ENCODE assay signal across 31 cellular contexts in genomic region chr17:68417317-68417716, GRCh38.
"Had no signal": no experiment of that assay in that cellular context is flagged by ENCODE, and none has a peak within 500 bp of the region (broad histone marks: within the 10 kb centered on the region; RNA-seq: fewer than 3 reads in every experiment).

No MANE protein-coding gene starts in this region.

- H3K9me3 Mint-ChIP-seq: activated naive CD4-positive, alpha-beta T cell treated with anti-CD3 and anti-CD28 coated beads, Interleukin-2, amount 50 U/mL, for 24 hours; activated T-cell treated with anti-CD3 and anti-CD28 coated beads, Interleukin-2, amount 50 U/mL, for 24 hours; effector memory CD8-positive, alpha-beta T cell had no signal

- H3K27ac Mint-ChIP-seq: activated CD4-positive, alpha-beta memory T cell treated with anti-CD3 and anti-CD28 coated beads, Interleukin-2, amount 10 ng/mL, durations not matched to agents 7 days and 5 days; activated CD4-positive, alpha-beta T cell treated with anti-CD3 and anti-CD28 coated beads, Interleukin-2, amount 10 ng/mL, durations not matched to agents 7 days and 5 days; activated naive CD4-positive, alpha-beta T cell treated with anti-CD3 and anti-CD28 coated beads for 36 hours; activated naive CD4-positive, alpha-beta T cell treated with anti-CD3 and anti-CD28 coated beads, Interleukin-2, amount 50 U/mL, for 24 hours; activated naive CD8-positive, alpha-beta T cell treated with anti-CD3 and anti-CD28 coated beads for 36 hours; activated naive CD8-positive, alpha-beta T cell treated with anti-CD3 and anti-CD28 coated beads, Interleukin-2, amount 50 U/mL, for 24 hours; activated T-cell treated with anti-CD3 and anti-CD28 coated beads, Interleukin-2, amount 50 U/mL, for 24 hours; effector memory CD8-positive, alpha-beta T cell; T-helper 1 cell treated with Interleukin-12 subunit alpha and Interleukin-12 subunit beta and Interleukin-4 antibody, amounts not matched to agents 30 μg/mL and 1 μg/mL, for 36 hours; T-helper 2 cell treated with Interferon-gamma antibody and Interleukin-4, amounts not matched to agents 5 μg/mL and 100 μg/mL, for 36 hours had no signal

- H3K27me3 Mint-ChIP-seq: activated CD4-positive, alpha-beta memory T cell treated with anti-CD3 and anti-CD28 coated beads, Interleukin-2, amount 10 ng/mL, durations not matched to agents 7 days and 5 days; activated CD4-positive, alpha-beta T cell treated with anti-CD3 and anti-CD28 coated beads for 36 hours; activated CD4-positive, alpha-beta T cell treated with anti-CD3 and anti-CD28 coated beads, Interleukin-2, amount 10 ng/mL, durations not matched to agents 7 days and 5 days; activated naive CD4-positive, alpha-beta T cell treated with anti-CD3 and anti-CD28 coated beads, Interleukin-2, amount 50 U/mL, for 24 hours; activated naive CD8-positive, alpha-beta T cell treated with anti-CD3 and anti-CD28 coated beads for 36 hours; activated naive CD8-positive, alpha-beta T cell treated with anti-CD3 and anti-CD28 coated beads, Interleukin-2, amount 50 U/mL, for 24 hours; activated T-cell treated with anti-CD3 and anti-CD28 coated beads, Interleukin-2, amount 50 U/mL, for 24 hours; effector memory CD8-positive, alpha-beta T cell; T-cell had no signal

- H3K4me3 Mint-ChIP-seq: activated CD4-positive, alpha-beta memory T cell treated with anti-CD3 and anti-CD28 coated beads, Interleukin-2, amount 10 ng/mL, durations not matched to agents 7 days and 5 days; activated CD4-positive, alpha-beta T cell treated with anti-CD3 and anti-CD28 coated beads for 36 hours; activated CD4-positive, alpha-beta T cell treated with anti-CD3 and anti-CD28 coated beads, Interleukin-2, amount 10 ng/mL, durations not matched to agents 7 days and 5 days; activated naive CD4-positive, alpha-beta T cell treated with anti-CD3 and anti-CD28 coated beads for 36 hours; activated naive CD4-positive, alpha-beta T cell treated with anti-CD3 and anti-CD28 coated beads, Interleukin-2, amount 50 U/mL, for 24 hours; activated naive CD8-positive, alpha-beta T cell treated with anti-CD3 and anti-CD28 coated beads for 36 hours; activated naive CD8-positive, alpha-beta T cell treated with anti-CD3 and anti-CD28 coated beads, Interleukin-2, amount 50 U/mL, for 24 hours; activated T-cell treated with anti-CD3 and anti-CD28 coated beads, Interleukin-2, amount 50 U/mL, for 24 hours; activated T-cell treated with anti-CD3 and anti-CD28 coated beads, Interleukin-2, amount 50 U/mL, for 72 hours; effector memory CD8-positive, alpha-beta T cell; T-helper 1 cell treated with Interleukin-12 subunit alpha and Interleukin-12 subunit beta and Interleukin-4 antibody, amounts not matched to agents 30 μg/mL and 1 μg/mL, for 36 hours; T-helper 2 cell treated with Interferon-gamma antibody and Interleukin-4, amounts not matched to agents 5 μg/mL and 100 μg/mL, for 36 hours had no signal

- DNase-seq: activated CD4-positive, alpha-beta memory T cell treated with anti-CD3 and anti-CD28 coated beads, Interleukin-2, amount 10 ng/mL, durations not matched to agents 7 days and 5 days; activated CD4-positive, alpha-beta T cell treated with anti-CD3 and anti-CD28 coated beads for 36 hours; activated CD4-positive, alpha-beta T cell treated with anti-CD3 and anti-CD28 coated beads, Interleukin-2, amount 10 ng/mL, durations not matched to agents 7 days and 5 days; activated CD4-positive, alpha-beta T cell treated with anti-CD3 and anti-CD28 coated beads, Interleukin-2, amount 50 U/mL, for 4 hours; activated CD4-positive, CD25-positive, alpha-beta regulatory T cell; activated CD4-positive, CD25-positive, alpha-beta regulatory T cell treated with anti-CD3 and anti-CD28 coated beads, Interleukin-2, amount 50 U/mL, for 72 hours; activated CD8-positive, alpha-beta memory T cell treated with anti-CD3 and anti-CD28 coated beads, Interleukin-2, amount 50 U/mL, for 48 hours; activated naive CD4-positive, alpha-beta T cell treated with anti-CD3 and anti-CD28 coated beads for 36 hours; activated naive CD8-positive, alpha-beta T cell treated with anti-CD3 and anti-CD28 coated beads for 36 hours; activated naive CD8-positive, alpha-beta T cell treated with anti-CD3 and anti-CD28 coated beads, Interleukin-2, amount 50 U/mL, for 24 hours; activated T-cell treated with anti-CD3 and anti-CD28 coated beads for 4 hours; activated T-cell treated with anti-CD3 and anti-CD28 coated beads, Interleukin-2, amount 50 U/mL, for 24 hours; activated T-cell treated with anti-CD3 and anti-CD28 coated beads, Interleukin-2, amount 50 U/mL, for 72 hours; amygdala; aorta; body of pancreas; caudate nucleus; cortex of kidney; dermis blood vessel endothelial cell; effector CD4-positive, alpha-beta T cell; effector memory CD8-positive, alpha-beta T cell; foreskin fibroblast; gastrocnemius medialis; glutamatergic neuron; heart left ventricle; SW 1271; T-cell; T1000 had no signal
